ENCODE assay signal across 21 cellular contexts in genomic region chr11:10731064-10731680, GRCh38. TPM values are rescaled to one million over a fixed set of nuclear protein-coding genes. Genes with fewer than 3 reads are reported as not detected.
"Had no signal": no experiment of that assay in that cellular context is flagged by ENCODE, and none has a peak within 500 bp of the region (broad histone marks: within the 10 kb centered on the region; RNA-seq: fewer than 3 reads in every experiment).

No MANE protein-coding gene starts in this region.

- H3K27ac ChIP-seq: esophagus squamous epithelium, hepatocyte, pancreas, suprapubic skin, thyroid gland, vagina had no signal

- H3K36me3 ChIP-seq: esophagus squamous epithelium, pancreas, suprapubic skin, thyroid gland, vagina had no signal

- H3K79me2 ChIP-seq: hepatocyte had no signal

- H3K4me1 ChIP-seq: pancreas had no signal

- H3K27me3 ChIP-seq: esophagus squamous epithelium, hepatocyte, pancreas, suprapubic skin, thyroid gland, vagina had no signal

- H3K9me3 ChIP-seq: pancreas, suprapubic skin, thyroid gland, vagina had no signal

- H3K4me3 ChIP-seq: esophagus squamous epithelium, hepatocyte, lung, pancreas, suprapubic skin, thyroid gland, vagina had no signal

- H2AFZ ChIP-seq: hepatocyte had no signal

- H3K4me2 ChIP-seq: hepatocyte had no signal

- DNase-seq: dermis blood vessel endothelial cell; esophagus squamous epithelium; foreskin melanocyte; head of caudate nucleus; left colon; left ventricle myocardium superior; mesenchymal stem cell; midbrain; occipital lobe; pancreas; right cardiac atrium; stimulated activated CD4-positive, alpha-beta T cell treated with anti-CD3 and anti-CD28 coated beads, Interleukin-4, amount 100 ng/mL, for 1 hour; stimulated activated CD8-positive, alpha-beta memory T cell treated with anti-CD3 and anti-CD28 coated beads, Interleukin-4, amount 100 ng/mL, for 48 hours; stimulated activated naive CD8-positive, alpha-beta T cell treated with anti-CD3 and anti-CD28 coated beads, Interleukin-15, Interleukin-2, amounts not matched to agents 100 U/mL and 50 U/mL, for 24 hours; thyroid gland had no signal

RNA-seq across cellular contexts. Expression of gene IRAG1, which starts 37.6 kb away (rescaled TPM):
- total RNA-seq: epithelial cell of proximal tubule; natural killer cell treated with Interleukin-12 subunit alpha and Interleukin-12 subunit beta and Interleukin-15 and Interleukin-18, amount 100 ng/mL, for 72 hours had no signal
